In the genomic region with DNA sequence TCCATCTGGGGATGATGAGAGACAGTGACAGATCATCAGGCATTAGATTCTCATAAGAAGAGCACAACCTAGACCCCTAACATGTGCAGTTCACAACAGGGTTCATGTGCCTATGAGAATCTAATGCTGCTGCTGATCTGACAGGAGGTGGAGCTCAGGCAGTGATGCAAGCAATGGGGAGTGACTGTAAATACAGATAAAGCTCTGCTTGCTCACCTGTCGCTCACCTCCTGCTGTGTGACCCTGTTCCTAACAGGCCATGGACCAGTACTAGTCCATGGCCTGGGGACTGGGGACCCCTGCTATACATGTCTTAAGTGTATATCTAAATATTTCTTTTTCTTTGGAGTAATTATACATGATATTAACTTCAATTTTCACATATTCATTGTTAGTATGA, we compare ENCODE assay signal across 8 cellular contexts.
A peak's percentile ranks its signal among the peaks of the same experiment; 100 is the strongest.
DNase-seq lines count a peak whose midpoint lies in the region; ATAC-seq, FAIRE-seq and TF ChIP-seq lines count a peak whose summit lies in the region.
"Not testable (repeated sequence)": the region's sequence is repeated elsewhere in the genome, so short reads cannot be mapped to it uniquely, and the experiment has no call there.

No MANE protein-coding gene starts in this region.

- ATAC-seq in body of pancreas: peak; percentile 75
- not testable (repeated sequence) for ATAC-seq in foreskin keratinocyte

- intact Hi-C loops in PC-9 (cut with micrococcal nuclease; ENCODE audit: unreplicated experiment); body of pancreas (cut with DNase I); stomach (cut with DNase I; ENCODE audit: low total_unique reads): not testable (repeated sequence)

- not testable (repeated sequence) for H3K9me3 ChIP-seq in HEK293 (ENCODE audit: control insufficient read depth, insufficient read depth, low read depth, low read length); PC-9 (ENCODE audit: insufficient read depth, low read depth); body of pancreas; stomach

- not testable (repeated sequence) for TF ChIP-seq POLR2A in body of pancreas (IDR thresholded peaks at IDR 0.05); stomach (IDR thresholded peaks at IDR 0.05)

- not testable (repeated sequence) for H3K27ac ChIP-seq in HEK293 (ENCODE audit: extremely low read depth, low read depth, low read length); body of pancreas; stomach
- 0 out of 2 replicates have a peak overlapping the region, but pooled peaks have one; percentile 81 for H3K27ac ChIP-seq in PC-9
- peak overlapping the region; percentile 86 for H3K27ac ChIP-seq in foreskin keratinocyte

- not testable (repeated sequence) for H3K4me3 ChIP-seq in HEK293 (ENCODE audit: low read depth, low read length); PC-9; body of pancreas; bronchial epithelial cell (ENCODE audit: low read depth, low read length); epithelial cell of esophagus (ENCODE audit: low read length); stomach

- TF ChIP-seq CTCF in HEK293 (tag by site-specific recombination; IDR thresholded peaks at IDR 0.05); PC-9 (conservative IDR thresholded peaks at IDR 0.05); bronchial epithelial cell (IDR thresholded peaks at IDR 0.05; ENCODE audit: insufficient read depth, low read length, severe bottlenecking); epithelial cell of esophagus (IDR thresholded peaks at IDR 0.05; ENCODE audit: insufficient read depth, low read depth, low read length, missing control alignments); foreskin keratinocyte (conservative IDR thresholded peaks at IDR 0.05); stomach (IDR thresholded peaks at IDR 0.05): not testable (repeated sequence)
- peak in 2 of 7 experiments; percentile 12 to 13 for TF ChIP-seq CTCF in body of pancreas (IDR thresholded peaks at IDR 0.05)

- H3K36me3 ChIP-seq in HEK293 (ENCODE audit: control insufficient read depth in 2 of 2, insufficient read depth in 1 of 2, low read length in 2 of 2); PC-9 (ENCODE audit: low read depth); body of pancreas (replicated peaks in 1 of 2; ENCODE audit: insufficient read depth in 1 of 2, low read depth in 2 of 2); bronchial epithelial cell (ENCODE audit: control insufficient read depth, insufficient read depth, low read length); stomach: not testable (repeated sequence)

- not testable (repeated sequence) for DNase-seq in PC-9, foreskin keratinocyte
- DNase-seq in body of pancreas (peak; percentile 32 to 69 (median 66)), bronchial epithelial cell (ENCODE audit: low read depth) (peak; percentile 45), epithelial cell of esophagus (ENCODE audit: low read depth) (peak; percentile 9), mucosa of gallbladder (ENCODE audit: low spot score) (peak; percentile 20), stomach (peak; percentile 40)

- H3K79me2 ChIP-seq in PC-9 (ENCODE audit: low read depth): not testable (repeated sequence)

- 53 to 64% methylated on average over 1 of the region's 1 CpG for WGBS in body of pancreas, 2 donors
- WGBS in stomach, 5 donors: 32 to 52% (median 47%) methylated on average over 1 of the region's 1 CpG

- H3K27me3 ChIP-seq in PC-9 (ENCODE audit: insufficient read depth, low read depth); body of pancreas; bronchial epithelial cell (ENCODE audit: control insufficient read depth, insufficient read depth, low read length); foreskin keratinocyte; stomach: not testable (repeated sequence)

- not testable (repeated sequence) for H3K4me2 ChIP-seq in PC-9

- not testable (repeated sequence) for FAIRE-seq in bronchial epithelial cell (lab: Jason Lieb, UNC)

- POLR2A ChIA-PET in HEK293 (lab: Yijun Ruan, JAX): not testable (repeated sequence)
- POLR2A ChIA-PET in PC-9 (lab: Charles Lee; ENCODE audit: unreplicated experiment): interaction anchor here (0.6 kb wide), 1 partner anchor 899 kb away, joined by 3 read pairs; no protein-coding TSS in a partner anchor

- CTCF ChIA-PET in HEK293 (lab: Yijun Ruan, JAX); PC-9 (lab: Charles Lee): not testable (repeated sequence)

- BruUV-seq in PC-9 (replicated peaks; lab: Mats Ljungman, UMichigan): not testable (repeated sequence)

- not testable (repeated sequence) for H2AFZ ChIP-seq in PC-9

- not testable (repeated sequence) for H4K20me1 ChIP-seq in PC-9 (ENCODE audit: insufficient read depth)

- H3K9me2 ChIP-seq in PC-9 (ENCODE audit: insufficient read depth): not testable (repeated sequence)

- TF ChIP-seq EP300 in stomach (IDR thresholded peaks at IDR 0.05): not testable (repeated sequence)

- H3K4me1 ChIP-seq in HEK293 (ENCODE audit: control insufficient read depth, insufficient read depth, low read length); body of pancreas; stomach: not testable (repeated sequence)
- H3K4me1 ChIP-seq in PC-9 (replicated peaks; ENCODE audit: insufficient read depth) (peaks cover 57% of the 10 kb centered on the region), foreskin keratinocyte (peaks cover 19% of the 10 kb centered on the region)

- H3F3A ChIP-seq in PC-9 (ENCODE audit: insufficient read depth, low read depth): peaks cover 17% of the 10 kb centered on the region

TF ChIP-seq in HEK293, 187 proteins besides CTCF, POLR2A, EP300 and RAD21:
- peak; percentile 61 for TF ChIP-seq SCRT2 (tag by site-specific recombination; IDR thresholded peaks at IDR 0.05)
